In the genomic region with DNA sequence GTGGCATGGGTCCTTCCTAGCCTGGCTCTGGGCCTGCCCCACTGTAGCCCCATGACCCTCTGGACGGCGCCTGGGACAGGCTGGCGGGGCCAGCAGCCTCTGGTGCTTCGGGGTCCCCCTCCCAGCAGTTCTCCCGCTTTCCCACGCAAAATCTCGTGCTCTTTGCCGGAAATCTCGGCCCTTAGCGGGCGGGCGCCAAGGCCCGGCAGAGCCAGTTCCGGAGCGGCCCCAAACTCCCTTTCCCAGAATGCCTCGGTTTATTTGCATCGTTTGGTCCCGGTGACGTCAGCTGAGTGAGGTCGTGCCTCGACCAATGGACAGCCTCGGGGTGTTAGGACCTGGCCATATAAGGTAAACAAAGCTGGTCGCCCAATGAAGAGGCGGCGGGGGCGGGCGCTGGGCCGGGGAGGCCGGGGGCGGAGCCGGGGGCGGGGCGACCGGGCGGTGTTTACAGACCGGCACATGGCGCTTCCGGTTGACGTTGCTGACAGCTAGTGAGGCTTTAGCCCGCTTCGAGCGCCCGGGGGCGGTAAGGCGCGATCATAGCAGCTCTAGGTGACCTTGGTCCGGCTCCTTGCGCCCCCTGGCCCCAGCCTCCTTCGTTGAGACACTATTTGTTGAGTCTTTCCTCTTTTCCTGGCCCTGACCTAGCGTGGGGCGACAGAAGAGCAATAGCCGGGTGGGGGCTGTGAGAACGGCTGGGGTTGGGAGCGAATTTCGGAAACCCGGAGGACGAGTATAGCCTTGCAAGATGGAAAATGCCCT, we compare ENCODE assay signal across 1 cellular context.
TF ChIP-seq lines count a peak whose summit lies in the region.

No MANE protein-coding gene starts in this region.

TF ChIP-seq in K562, 482 proteins besides CTCF, POLR2A, EP300 and RAD21 (continued from another document and continues in another):
- TF ChIP-seq UBTF (IDR thresholded peaks at IDR 0.05; ENCODE audit: borderline replicate concordance in 1 of 2, low read depth in 2 of 2, low read length in 2 of 2) (peak; percentile 58 to 70; a peak in 1 of 4 replicates), ERF (CRISPR knock-in tag; IDR thresholded peaks at IDR 0.05) (peak; percentile 59; the same call in 1 of the 2 replicates), BACH1 (tag; IDR thresholded peaks at IDR 0.05) (peak; percentile 54), NCOR1 (IDR thresholded peaks at IDR 0.05) (peak; percentile 34; the same call in 1 of the 2 replicates), NFIX (CRISPR knock-in tag; IDR thresholded peaks at IDR 0.05; ENCODE audit: low read depth) (no peak), DMBX1 (CRISPR knock-in tag; IDR thresholded peaks at IDR 0.05; ENCODE audit: borderline replicate concordance) (peak; percentile 56; the same call in 1 of the 2 replicates), KLF16 (IDR thresholded peaks at IDR 0.05) (peak; percentile 10; the same call in 1 of the 2 replicates), CUX1 (CRISPR knock-in tag; IDR thresholded peaks at IDR 0.05) (0 out of 2 replicates have a peak, but pooled peaks have one; percentile 37), POLR2G (IDR thresholded peaks at IDR 0.05; ENCODE audit: low read depth, low read length) (peak; percentile 89), ATF1 (CRISPR knock-in tag; IDR thresholded peaks at IDR 0.05) (peak; percentile 54; the same call in 1 of the 2 replicates), ATF1 (tag; IDR thresholded peaks at IDR 0.05) (peak; percentile 95), TCF7L2 (IDR thresholded peaks at IDR 0.05; ENCODE audit: low read depth, low read length) (no peak), OTX1 (CRISPR knock-in tag; IDR thresholded peaks at IDR 0.05) (0 out of 2 replicates have a peak, but pooled peaks have one; percentile 45), NEUROD1 (IDR thresholded peaks at IDR 0.05; ENCODE audit: borderline replicate concordance, low read depth, low read length, partially characterized antibody) (peak; percentile 91), TOE1 (IDR thresholded peaks at IDR 0.05; ENCODE audit: borderline replicate concordance) (peak; percentile 68; the same call in 1 of the 2 replicates), TOE1 (CRISPR knock-in tag; IDR thresholded peaks at IDR 0.05; ENCODE audit: borderline replicate concordance, low read depth) (no peak), DNMT1 (IDR thresholded peaks at IDR 0.05) (0 out of 2 replicates have a peak, but pooled peaks have one; percentile 53), E2F6 (IDR thresholded peaks at IDR 0.05; ENCODE audit: borderline replicate concordance in 1 of 2, extremely low read depth in 1 of 2, insufficient read depth in 1 of 2, insufficient read length in 1 of 2, low read depth in 1 of 2, low read length in 1 of 2, poor library complexity in 1 of 2, severe bottlenecking in 1 of 2) (peak; percentile 83 to 84), LARP7 (IDR thresholded peaks at IDR 0.05) (no peak), ZNF57 (CRISPR knock-in tag; IDR thresholded peaks at IDR 0.05) (no peak), CXXC5 (CRISPR knock-in tag; IDR thresholded peaks at IDR 0.05) (peak; percentile 73), ZNF551 (CRISPR knock-in tag; IDR thresholded peaks at IDR 0.05) (no peak), ZNF395 (CRISPR knock-in tag; IDR thresholded peaks at IDR 0.05) (peak; percentile 93; the same call in 1 of the 2 replicates)
- TF ChIP-seq, protein P1, sequence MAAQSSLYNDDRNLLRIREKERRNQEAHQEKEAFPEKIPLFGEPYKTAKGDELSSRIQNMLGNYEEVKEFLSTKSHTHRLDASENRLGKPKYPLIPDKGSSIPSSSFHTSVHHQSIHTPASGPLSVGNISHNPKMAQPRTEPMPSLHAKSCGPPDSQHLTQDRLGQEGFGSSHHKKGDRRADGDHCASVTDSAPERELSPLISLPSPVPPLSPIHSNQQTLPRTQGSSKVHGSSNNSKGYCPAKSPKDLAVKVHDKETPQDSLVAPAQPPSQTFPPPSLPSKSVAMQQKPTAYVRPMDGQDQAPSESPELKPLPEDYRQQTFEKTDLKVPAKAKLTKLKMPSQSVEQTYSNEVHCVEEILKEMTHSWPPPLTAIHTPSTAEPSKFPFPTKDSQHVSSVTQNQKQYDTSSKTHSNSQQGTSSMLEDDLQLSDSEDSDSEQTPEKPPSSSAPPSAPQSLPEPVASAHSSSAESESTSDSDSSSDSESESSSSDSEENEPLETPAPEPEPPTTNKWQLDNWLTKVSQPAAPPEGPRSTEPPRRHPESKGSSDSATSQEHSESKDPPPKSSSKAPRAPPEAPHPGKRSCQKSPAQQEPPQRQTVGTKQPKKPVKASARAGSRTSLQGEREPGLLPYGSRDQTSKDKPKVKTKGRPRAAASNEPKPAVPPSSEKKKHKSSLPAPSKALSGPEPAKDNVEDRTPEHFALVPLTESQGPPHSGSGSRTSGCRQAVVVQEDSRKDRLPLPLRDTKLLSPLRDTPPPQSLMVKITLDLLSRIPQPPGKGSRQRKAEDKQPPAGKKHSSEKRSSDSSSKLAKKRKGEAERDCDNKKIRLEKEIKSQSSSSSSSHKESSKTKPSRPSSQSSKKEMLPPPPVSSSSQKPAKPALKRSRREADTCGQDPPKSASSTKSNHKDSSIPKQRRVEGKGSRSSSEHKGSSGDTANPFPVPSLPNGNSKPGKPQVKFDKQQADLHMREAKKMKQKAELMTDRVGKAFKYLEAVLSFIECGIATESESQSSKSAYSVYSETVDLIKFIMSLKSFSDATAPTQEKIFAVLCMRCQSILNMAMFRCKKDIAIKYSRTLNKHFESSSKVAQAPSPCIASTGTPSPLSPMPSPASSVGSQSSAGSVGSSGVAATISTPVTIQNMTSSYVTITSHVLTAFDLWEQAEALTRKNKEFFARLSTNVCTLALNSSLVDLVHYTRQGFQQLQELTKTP (IDR thresholded peaks at IDR 0.05; ENCODE audit: low read depth in 1 of 2, partially characterized antibody in 2 of 2) = peak in 1 of 2 experiments; percentile 92
- TF ChIP-seq, protein P2, sequence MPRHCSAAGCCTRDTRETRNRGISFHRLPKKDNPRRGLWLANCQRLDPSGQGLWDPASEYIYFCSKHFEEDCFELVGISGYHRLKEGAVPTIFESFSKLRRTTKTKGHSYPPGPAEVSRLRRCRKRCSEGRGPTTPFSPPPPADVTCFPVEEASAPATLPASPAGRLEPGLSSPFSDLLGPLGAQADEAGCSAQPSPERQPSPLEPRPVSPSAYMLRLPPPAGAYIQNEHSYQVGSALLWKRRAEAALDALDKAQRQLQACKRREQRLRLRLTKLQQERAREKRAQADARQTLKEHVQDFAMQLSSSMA (CRISPR knock-in tag; IDR thresholded peaks at IDR 0.05) = no peak
